Comparison of ENCODE assay signal across 8 cellular contexts in genomic region chr18:41954827-41955613, GRCh38. TPM values are rescaled to one million over a fixed set of nuclear protein-coding genes. Genes with fewer than 3 reads are reported as not detected.
DNase-seq lines count a peak whose midpoint lies in the region; ATAC-seq, FAIRE-seq and TF ChIP-seq lines count a peak whose summit lies in the region.

PIK3C3 (plus strand) TSS chr18:41955234; CDS start chr18:41955292, 58 bp downstream.

- H3K4me1 Mint-ChIP-seq in Calu3 (ENCODE audit: low read depth, unreplicated experiment): peaks cover 20% of the 10 kb centered on the region

- no peaks in the 10 kb centered on the region for H3K9me2 ChIP-seq in OCI-LY1 (ENCODE audit: low read depth, low read length)

- H3F3A ChIP-seq in OCI-LY1 (ENCODE audit: insufficient read depth, low read length): no peaks in the 10 kb centered on the region

- peaks cover 21% of the 10 kb centered on the region for H3K36me3 Mint-ChIP-seq in Calu3 (ENCODE audit: insufficient read depth, unreplicated experiment)

- no peaks in the 10 kb centered on the region for H3K9me3 Mint-ChIP-seq in Calu3 (ENCODE audit: low read depth, unreplicated experiment)

- FAIRE-seq in endometrium (lab: Jason Lieb, UNC): peak; percentile 99

- peak; percentile 94 for DNase-seq in Calu3
- peak; percentile 96 for DNase-seq in activated CD8-positive, alpha-beta memory T cell treated with anti-CD3 and anti-CD28 coated beads, Interleukin-2, amount 50 U/mL, for 4 hours
- peak; percentile 94 to 95 for DNase-seq in stimulated activated CD8-positive, alpha-beta memory T cell treated with anti-CD3 and anti-CD28 coated beads, Interleukin-15, amount 100 ng/mL, for 4 hours (ENCODE audit: low read depth in 2 of 2)

- peak within 1 kb of the TSS; percentile 97 for H3K4me3 Mint-ChIP-seq in Calu3 (ENCODE audit: low read depth, unreplicated experiment)

- H3K4me2 ChIP-seq in OCI-LY1 (ENCODE audit: low read length): peak within 1 kb of the TSS; percentile 79

- peak within 1 kb of the TSS; percentile 100 for H2AFZ ChIP-seq in OCI-LY1 (ENCODE audit: low read length)

- H3K4me3 ChIP-seq in HUES64 (ENCODE audit: low read length): peak within 1 kb of the TSS; percentile 92
- peak within 1 kb of the TSS; percentile 89 for H3K4me3 ChIP-seq in OCI-LY1 (ENCODE audit: low read depth, low read length, poor library complexity, severe bottlenecking)
- peak within 1 kb of the TSS; percentile 84 for H3K4me3 ChIP-seq in mesodermal cell (ENCODE audit: extremely low read depth, insufficient read depth, low read length, poor library complexity, severe bottlenecking)

- TF ChIP-seq CTCF in Calu3 (IDR thresholded peaks at IDR 0.05; ENCODE audit: unreplicated experiment): no peak
- TF ChIP-seq CTCF in OCI-LY1 (IDR thresholded peaks at IDR 0.05; ENCODE audit: low read length): no peak

- H3K27ac Mint-ChIP-seq in Calu3 (ENCODE audit: unreplicated experiment): peak within 1 kb of the TSS; percentile 96

- peak within 1 kb of the TSS; percentile 80 for H3K9ac ChIP-seq in HUES64 (ENCODE audit: low read depth, low read length)
- peak within 1 kb of the TSS; percentile 74 for H3K9ac ChIP-seq in OCI-LY1 (ENCODE audit: low read length)

- H4K20me1 ChIP-seq in OCI-LY1 (ENCODE audit: insufficient read depth, low read length): no peaks in the 10 kb centered on the region

- H3K27ac ChIP-seq in HUES64 (ENCODE audit: low read depth, low read length) (peak within 1 kb of the TSS; percentile 77), OCI-LY1 (ENCODE audit: low read depth, low read length, poor library complexity, severe bottlenecking) (no peak within 1 kb of the TSS), mesodermal cell (ENCODE audit: low read depth, low read length, severe bottlenecking) (peak within 1 kb of the TSS; percentile 58)

- peaks cover 17% of the 10 kb centered on the region for H3K79me2 ChIP-seq in OCI-LY1 (ENCODE audit: insufficient read depth, low read length)

- WGBS in HUES64: 1% methylated on average over 38 of the region's 38 CpGs
- WGBS in mesodermal cell (ENCODE audit: insufficient coverage in 2 of 2), 2 experiments: 1 to 3% methylated on average over 15 to 22 of the region's 38 CpGs

- no peaks in the 10 kb centered on the region for H3K27me3 Mint-ChIP-seq in Calu3 (ENCODE audit: unreplicated experiment)

- no TSS peak for BruUV-seq in Calu3 (replicated peaks; lab: Mats Ljungman, UMichigan)

- ATAC-seq in GM21447 (IDR thresholded peaks at IDR 0.05; ENCODE audit: unreplicated experiment): peak; percentile 96

- H3K27me3 ChIP-seq in HUES64 (ENCODE audit: insufficient read depth, low read length) (peaks cover 15% of the 10 kb centered on the region; the same call in 1 of the 2 replicates), OCI-LY1 (ENCODE audit: insufficient read depth, low read length) (no peaks in the 10 kb centered on the region)

- CTCF ChIA-PET in Calu3 (lab: Charles Lee): interaction anchor here (0.6 to 0.7 kb wide), 3 partner anchors 16 to 1792 kb away, joined by 3 to 5 read pairs (median 3); no protein-coding TSS in a partner anchor

- H3K4me1 ChIP-seq in HUES64 (ENCODE audit: insufficient read depth, low read length) (peaks cover 6% of the 10 kb centered on the region), OCI-LY1 (ENCODE audit: insufficient read depth, low read length, severe bottlenecking) (peaks cover 21% of the 10 kb centered on the region), mesodermal cell (ENCODE audit: control insufficient read depth, insufficient read depth, low read length, poor library complexity, severe bottlenecking) (no peaks in the 10 kb centered on the region)

- peaks cover 28% of the 10 kb centered on the region for H3K36me3 ChIP-seq in HUES64 (ENCODE audit: insufficient read depth, low read length)
- H3K36me3 ChIP-seq in OCI-LY1 (ENCODE audit: insufficient read depth, low read length): peaks cover 19% of the 10 kb centered on the region; the same call in 1 of the 2 replicates
- H3K36me3 ChIP-seq in mesodermal cell (ENCODE audit: control insufficient read depth, insufficient read depth, low read length): peaks cover 22% of the 10 kb centered on the region

- intact Hi-C loops in Calu3 (cut with micrococcal nuclease; ENCODE audit: unreplicated experiment): no loop called here

- H3K9me3 ChIP-seq in HUES64 (ENCODE audit: insufficient read depth, low read depth, low read length) (0 out of 2 replicates have a peak, but pooled peaks cover 3% of the 10 kb centered on the region), OCI-LY1 (ENCODE audit: low read length) (no peaks in the 10 kb centered on the region), mesodermal cell (ENCODE audit: control insufficient read depth, low read length) (no peaks in the 10 kb centered on the region)

RNA-seq across cellular contexts. Expression of gene PIK3C3, which starts in this region (rescaled TPM):
- total RNA-seq in Calu3 (2022): 32.9 and 49.8 TPM in 2 replicates
- 23.1 TPM for polyA plus RNA-seq in HUES64 (2013, experiment 1 of 2)
- polyA plus RNA-seq in HUES64 (2013, experiment 2 of 2): 32.8 TPM
- 55.8 TPM for polyA plus RNA-seq in mesodermal cell (2013, experiment 1 of 2)
- polyA plus RNA-seq in mesodermal cell (2013, experiment 2 of 2): 49.8 TPM
